ENCODE assay signal across 7 cellular contexts in genomic region chr17:45432405-45433113, GRCh38. TPM values are rescaled to one million over a fixed set of nuclear protein-coding genes. Genes with fewer than 3 reads are reported as not detected.
DNase-seq lines count a peak whose midpoint lies in the region; ATAC-seq and TF ChIP-seq lines count a peak whose summit lies in the region.

TSS of gene ARHGAP27 (minus strand) at chr17:45432870. CDS start at chr17:45430279, 2,591 bp downstream.

- peak; percentile 43 for DNase-seq in GM13976 (ENCODE audit: low spot score)
- peak; percentile 29 for DNase-seq in central memory CD4-positive, alpha-beta T cell
- peak; percentile 72 to 96 for DNase-seq in left lung
- no peak for DNase-seq in RPMI8226

- H3K36me3 ChIP-seq in OCI-LY1 (ENCODE audit: insufficient read depth, low read length) (peaks cover 10% of the 10 kb centered on the region; the same call in 1 of the 2 replicates), left lung (peaks cover 0 to 43% of the 10 kb centered on the region in 2 donors), subcutaneous abdominal adipose tissue (ENCODE audit: control insufficient read depth in 5 of 5, insufficient read depth in 5 of 5, low read length in 5 of 5) (peaks cover 0 to 28% (median 23%) of the 10 kb centered on the region in 5 donors)

- H3K27me3 ChIP-seq in OCI-LY1 (ENCODE audit: insufficient read depth, low read length) (no peaks in the 10 kb centered on the region), left lung (peaks cover 0 to 28% of the 10 kb centered on the region in 2 donors), subcutaneous abdominal adipose tissue (ENCODE audit: control insufficient read depth in 5 of 5, insufficient read depth in 4 of 5, low read length in 5 of 5) (peaks cover 0 to 16% (median 0%) of the 10 kb centered on the region in 5 donors)

- ATAC-seq in left lung (peak; percentile 6), HG02588 (IDR thresholded peaks at IDR 0.05; ENCODE audit: unreplicated experiment) (no peak)

- peak within 1 kb of the TSS; percentile 45; the same call in 1 of the 2 replicates for H3K9ac ChIP-seq in OCI-LY1 (ENCODE audit: low read length)
- H3K9ac ChIP-seq in subcutaneous abdominal adipose tissue (ENCODE audit: low read length in 5 of 5), result peak within 1 kb of the TSS in 4 of 5 donors; percentile 60 to 71 (median 69)

- peaks cover 40% of the 10 kb centered on the region for H3K4me1 ChIP-seq in OCI-LY1 (ENCODE audit: insufficient read depth, low read length, severe bottlenecking)
- H3K4me1 ChIP-seq in left lung, result peaks cover 30 to 55% of the 10 kb centered on the region in 2 donors
- peaks cover 0 to 48% (median 42%) of the 10 kb centered on the region in 5 donors for H3K4me1 ChIP-seq in subcutaneous abdominal adipose tissue (ENCODE audit: control insufficient read depth in 5 of 5, insufficient read depth in 5 of 5, low read length in 5 of 5)

- H3K9me3 ChIP-seq in OCI-LY1 (ENCODE audit: low read length) (no peaks in the 10 kb centered on the region), left lung (no peaks in the 10 kb centered on the region), subcutaneous abdominal adipose tissue (ENCODE audit: control insufficient read depth in 5 of 5, low read length in 5 of 5) (no peaks in the 10 kb centered on the region)

- H3K4me2 ChIP-seq in OCI-LY1 (ENCODE audit: low read length), result peak within 1 kb of the TSS; percentile 96

- H3F3A ChIP-seq in OCI-LY1 (ENCODE audit: insufficient read depth, low read length), result 0 out of 2 replicates have a peak, but pooled peaks cover 7% of the 10 kb centered on the region

- H4K20me1 ChIP-seq in OCI-LY1 (ENCODE audit: insufficient read depth, low read length), result no peaks in the 10 kb centered on the region

- H3K4me3 ChIP-seq in OCI-LY1 (ENCODE audit: low read depth, low read length, poor library complexity, severe bottlenecking) (peak within 1 kb of the TSS; percentile 62), left lung (peak within 1 kb of the TSS; percentile 56 to 79), subcutaneous abdominal adipose tissue (ENCODE audit: low read depth in 1 of 5, low read length in 5 of 5) (peak within 1 kb of the TSS; percentile 22 to 80 (median 70))

- H2AFZ ChIP-seq in OCI-LY1 (ENCODE audit: low read length), result no peak within 1 kb of the TSS

- H3K9me2 ChIP-seq in OCI-LY1 (ENCODE audit: low read depth, low read length), result no peaks in the 10 kb centered on the region

- TF ChIP-seq CTCF in GM13976 (IDR thresholded peaks at IDR 0.05; ENCODE audit: borderline replicate concordance, control extremely low read depth, extremely low read depth, insufficient read depth, missing control alignments) (no peak), OCI-LY1 (IDR thresholded peaks at IDR 0.05; ENCODE audit: low read length) (no peak), left lung (IDR thresholded peaks at IDR 0.05) (no peak)

- no peaks in the 10 kb centered on the region for H3K79me2 ChIP-seq in OCI-LY1 (ENCODE audit: insufficient read depth, low read length)

- in situ Hi-C loops in GM13976 (cut with MboI; ENCODE audit: low sequenced_read_pairs, unreplicated experiment), result no loop called here

- intact Hi-C loops in left lung (cut with DNase I), result no loop called here

- H3K27ac ChIP-seq in OCI-LY1 (ENCODE audit: low read depth, low read length, poor library complexity, severe bottlenecking) (no peak within 1 kb of the TSS), left lung (peak within 1 kb of the TSS; percentile 80 to 92), subcutaneous abdominal adipose tissue (ENCODE audit: low read depth, low read length) (peak within 1 kb of the TSS; percentile 23)

RNA-seq across cellular contexts. Expression of gene ARHGAP27, which starts in this region (rescaled TPM):
- total RNA-seq in left lung, result 10 to 100 TPM; 62.4 to 80.6 TPM
